Comparison of ENCODE assay signal across 18 cellular contexts in genomic region chr2:70827388-70827787, GRCh38. TPM values are rescaled to one million over a fixed set of nuclear protein-coding genes. Genes with fewer than 3 reads are reported as not detected.
"Had no signal": no experiment of that assay in that cellular context is flagged by ENCODE, and none has a peak within 500 bp of the region (broad histone marks: within the 10 kb centered on the region; RNA-seq: fewer than 3 reads in every experiment).

No MANE protein-coding gene starts in this region.

- H3K4me3 Mint-ChIP-seq: naive B cell; stimulated activated memory B cell treated with anti-CD40 and anti-IgM and Interleukin-4, amounts not matched to agents 10 μg/mL and 1 μg/mL and 100 μg/mL, for 72 hours; T-cell; type B pancreatic cell had no signal

- H3K27ac Mint-ChIP-seq: stimulated activated memory B cell treated with anti-CD40 and anti-IgM and Interleukin-4, amounts not matched to agents 10 μg/mL and 1 μg/mL and 100 μg/mL, for 72 hours; T-cell; type B pancreatic cell had no signal

- DNase-seq: activated CD4-positive, CD25-positive, alpha-beta regulatory T cell treated with anti-CD3 and anti-CD28 coated beads, Interleukin-2, amount 50 U/mL, for 72 hours; activated naive CD4-positive, alpha-beta T cell; dorsolateral prefrontal cortex; esophagus squamous epithelium; foreskin fibroblast; head of caudate nucleus; left colon; naive B cell; right cardiac atrium; T-cell had no signal

- H3K9me3 Mint-ChIP-seq: naive B cell; stimulated activated memory B cell treated with anti-CD40 and anti-IgM and Interleukin-4, amounts not matched to agents 10 μg/mL and 1 μg/mL and 100 μg/mL, for 72 hours; T-cell; type B pancreatic cell had no signal

- H3K4me1 Mint-ChIP-seq: naive B cell; stimulated activated memory B cell treated with anti-CD40 and anti-IgM and Interleukin-4, amounts not matched to agents 10 μg/mL and 1 μg/mL and 100 μg/mL, for 72 hours had no signal

- H3K36me3 Mint-ChIP-seq: naive B cell; stimulated activated memory B cell treated with anti-CD40 and anti-IgM and Interleukin-4, amounts not matched to agents 10 μg/mL and 1 μg/mL and 100 μg/mL, for 72 hours; T-cell; type B pancreatic cell had no signal

RNA-seq across cellular contexts. Expression of gene CLEC4F, which starts 7.0 kb away (rescaled TPM):
- total RNA-seq: activated CD8-positive, alpha-beta memory T cell treated with anti-CD3 and anti-CD28 coated beads for 36 hours; ascending aorta; bronchial epithelial cell; chondrocyte; T-cell had no signal

RNA-seq across cellular contexts. Expression of gene CD207, which starts 8.2 kb away (rescaled TPM):
- total RNA-seq: activated CD8-positive, alpha-beta memory T cell treated with anti-CD3 and anti-CD28 coated beads for 36 hours; ascending aorta; bronchial epithelial cell; chondrocyte; T-cell had no signal

RNA-seq across cellular contexts. Expression of gene FIGLA, which starts 36.9 kb away (rescaled TPM):
- total RNA-seq: activated CD8-positive, alpha-beta memory T cell treated with anti-CD3 and anti-CD28 coated beads for 36 hours; ascending aorta; bronchial epithelial cell; chondrocyte; esophagus squamous epithelium; left colon; posterior vena cava; right cardiac atrium; Right ventricle myocardium inferior; T-cell had no signal

RNA-seq across cellular contexts. Expression of gene ADD2, which starts 59.4 kb away (rescaled TPM):
- total RNA-seq: bronchial epithelial cell had no signal
